8 cellular contexts compared by ENCODE assay signal in the genomic region with DNA sequence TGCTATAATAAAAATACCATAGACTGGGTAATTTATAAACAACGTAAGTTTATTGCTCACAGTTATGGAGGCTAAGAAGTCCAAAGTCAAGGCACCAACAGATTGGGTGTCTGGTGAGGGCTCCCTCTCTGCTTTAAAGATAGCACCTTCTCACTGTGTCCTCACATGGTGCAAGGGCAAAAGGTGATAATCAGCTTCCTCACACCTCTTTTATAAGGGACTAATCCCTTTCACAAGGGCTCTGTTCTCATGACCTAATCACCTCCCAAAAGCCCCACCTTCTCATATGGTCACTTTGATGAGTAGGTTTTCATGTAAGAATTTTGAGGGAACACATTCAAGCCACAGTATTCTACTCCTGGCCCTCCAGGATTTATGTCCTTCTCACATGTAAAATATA.
"Had no signal": no experiment of that assay in that cellular context is flagged by ENCODE, and none has a peak within 500 bp of the region (broad histone marks: within the 10 kb centered on the region; RNA-seq: fewer than 3 reads in every experiment).

No MANE protein-coding gene starts in this region.

- DNase-seq: GDM1, GF-D8 had no signal

- H3K4me3 ChIP-seq: GM12878 had no signal

- ATAC-seq: GM12878 had no signal

- FAIRE-seq: G401.6, GM12878, GM12891, GM12892, GM18507, GM19239 had no signal
